21 cellular contexts compared by ENCODE assay signal in genomic region chr2:239715202-239715601, GRCh38.
"Had no signal": no experiment of that assay in that cellular context is flagged by ENCODE, and none has a peak within 500 bp of the region (broad histone marks: within the 10 kb centered on the region; RNA-seq: fewer than 3 reads in every experiment).

No MANE protein-coding gene starts in this region.

- H3K27me3 ChIP-seq: esophagus muscularis mucosa, neural progenitor cell, testis had no signal

- H3K9me3 ChIP-seq: prostate gland, testis had no signal

- H3K36me3 ChIP-seq: esophagus muscularis mucosa, neural progenitor cell, prostate gland had no signal

- H3K9ac ChIP-seq: neural progenitor cell had no signal

- H3K27ac ChIP-seq: esophagus muscularis mucosa, neural progenitor cell, prostate gland, testis had no signal

- H3K36me3 Mint-ChIP-seq: activated naive CD4-positive, alpha-beta T cell treated with anti-CD3 and anti-CD28 coated beads, Interleukin-2, amount 10 ng/mL, durations not matched to agents 7 days and 5 days; neural progenitor cell had no signal

- ATAC-seq: activated T-cell treated with anti-CD3 and anti-CD28 coated beads, Interleukin-2, amount 50 U/mL, for 4 hours; effector memory CD8-positive, alpha-beta T cell; left cardiac atrium; naive thymus-derived CD4-positive, alpha-beta T cell; WTC11 had no signal

- H3K4me1 ChIP-seq: prostate gland, testis had no signal

- H2AFZ ChIP-seq: neural progenitor cell had no signal

- H3K4me3 ChIP-seq: esophagus muscularis mucosa, lung, neural progenitor cell, prostate gland, testis had no signal

- H3K27ac Mint-ChIP-seq: activated naive CD4-positive, alpha-beta T cell treated with anti-CD3 and anti-CD28 coated beads, Interleukin-2, amount 10 ng/mL, durations not matched to agents 7 days and 5 days; dendritic cell treated with granulocyte-macrophage colony-stimulating factor and Interleukin-4, amounts not matched to agents 40 ng/mL and 50 ng/mL, for 4 days; effector memory CD8-positive, alpha-beta T cell; T-helper 1 cell treated with Interleukin-12 subunit alpha and Interleukin-12 subunit beta and Interleukin-4 antibody, amounts not matched to agents 30 μg/mL and 1 μg/mL, for 36 hours had no signal

- DNase-seq: activated CD8-positive, alpha-beta memory T cell treated with anti-CD3 and anti-CD28 coated beads, Interleukin-2, amount 50 U/mL, for 48 hours; activated naive CD4-positive, alpha-beta T cell treated with anti-CD3 and anti-CD28 coated beads, Interleukin-2, amount 10 ng/mL, durations not matched to agents 7 days and 5 days; activated T-cell treated with anti-CD3 and anti-CD28 coated beads, Interleukin-2, amount 50 U/mL, for 4 hours; amygdala; effector memory CD8-positive, alpha-beta T cell; left cardiac atrium; naive thymus-derived CD4-positive, alpha-beta T cell; stimulated activated CD8-positive, alpha-beta memory T cell treated with anti-CD3 and anti-CD28 coated beads, Interleukin-4, amount 100 ng/mL, for 48 hours; stimulated activated naive CD4-positive, alpha-beta T cell; T1000; testis; trophoblast cell had no signal

- H3K4me2 ChIP-seq: neural progenitor cell had no signal

- H3K4me3 Mint-ChIP-seq: activated naive CD4-positive, alpha-beta T cell treated with anti-CD3 and anti-CD28 coated beads, Interleukin-2, amount 10 ng/mL, durations not matched to agents 7 days and 5 days; activated T-cell treated with anti-CD3 and anti-CD28 coated beads, Interleukin-2, amount 50 U/mL, for 4 hours; dendritic cell treated with granulocyte-macrophage colony-stimulating factor and Interleukin-4, amounts not matched to agents 40 ng/mL and 50 ng/mL, for 4 days; effector memory CD8-positive, alpha-beta T cell; naive thymus-derived CD4-positive, alpha-beta T cell; T-helper 1 cell treated with Interleukin-12 subunit alpha and Interleukin-12 subunit beta and Interleukin-4 antibody, amounts not matched to agents 30 μg/mL and 1 μg/mL, for 36 hours; WTC11 had no signal

- FAIRE-seq: frontal cortex, islet of Langerhans had no signal

- H3K4me1 Mint-ChIP-seq: activated naive CD4-positive, alpha-beta T cell treated with anti-CD3 and anti-CD28 coated beads, Interleukin-2, amount 10 ng/mL, durations not matched to agents 7 days and 5 days; naive thymus-derived CD4-positive, alpha-beta T cell had no signal
